ENCODE assay signal across 2 cellular contexts in the genomic region with DNA sequence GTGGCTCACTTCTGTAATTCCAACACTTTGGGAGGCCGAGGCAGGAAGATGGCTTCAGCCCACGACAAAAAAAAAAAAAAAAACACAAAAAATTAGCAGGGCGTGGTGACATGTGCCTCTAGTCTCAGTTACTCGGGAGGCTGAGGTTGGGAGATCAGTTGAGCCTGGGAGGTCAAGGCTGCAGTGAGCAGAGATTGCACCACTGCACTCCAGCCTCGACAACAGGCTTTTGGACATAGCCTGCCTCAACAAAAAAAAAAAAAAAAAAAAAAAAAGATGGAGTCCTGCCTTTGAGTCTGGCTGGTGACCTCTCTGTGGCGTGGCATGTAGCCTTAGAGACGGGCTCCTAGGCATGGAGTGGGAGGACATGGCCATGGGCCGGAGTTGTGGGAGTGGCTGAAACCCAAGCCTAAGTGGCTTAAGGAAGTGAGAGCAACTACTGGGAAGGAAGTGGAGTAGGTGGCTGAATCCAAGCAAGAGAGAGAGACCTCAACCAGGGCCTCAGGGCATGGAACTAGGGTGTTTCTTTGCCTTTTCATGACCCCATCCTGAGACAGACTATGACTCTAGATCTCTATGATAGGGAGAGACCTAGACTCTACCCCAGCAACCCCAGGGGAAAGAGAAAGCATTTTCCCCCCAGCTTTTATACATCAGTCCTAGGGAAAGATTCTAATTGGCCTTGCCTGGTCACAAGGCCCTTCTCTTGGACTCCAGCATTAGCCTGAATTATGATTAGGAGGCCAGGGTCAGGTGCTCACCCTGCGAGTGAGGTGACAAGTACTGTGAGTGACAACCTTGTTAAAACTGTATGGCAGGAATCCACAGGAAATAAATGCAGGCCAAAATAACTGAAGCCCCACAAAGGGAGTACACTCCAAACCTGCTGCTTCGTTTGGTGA.
TF ChIP-seq lines count a peak whose summit lies in the region.

No MANE protein-coding gene starts in this region.

TF ChIP-seq in WTC11, 78 proteins besides CTCF, POLR2A, EP300 and RAD21 (continued from another document):
- TF ChIP-seq ZSCAN18 (CRISPR knock-in tag; IDR thresholded peaks at IDR 0.05) (no peak), FOXP1 (CRISPR knock-in tag; IDR thresholded peaks at IDR 0.05; ENCODE audit: borderline replicate concordance) (no peak), FOXJ3 (CRISPR knock-in tag; IDR thresholded peaks at IDR 0.05; ENCODE audit: borderline replicate concordance) (no peak), GABPB1 (CRISPR knock-in tag; IDR thresholded peaks at IDR 0.05) (no peak)

TF ChIP-seq in HepG2, 621 proteins besides CTCF, POLR2A, EP300 and RAD21 (continued from another document):
- peak; percentile 20; the same call in 1 of the 2 replicates for TF ChIP-seq KDM5B (CRISPR knock-in tag; IDR thresholded peaks at IDR 0.05; ENCODE audit: borderline replicate concordance)
- no peak for TF ChIP-seq FOSL1 (CRISPR knock-in tag; IDR thresholded peaks at IDR 0.05; ENCODE audit: borderline replicate concordance)
- no peak for TF ChIP-seq SRSF1 (optimal IDR thresholded peaks at IDR 0.05; ENCODE audit: low read depth, low read length)
- 0 out of 2 replicates have a peak, but pooled peaks have one; percentile 15 for TF ChIP-seq TARDBP (CRISPR knock-in tag; IDR thresholded peaks at IDR 0.05)
- TF ChIP-seq SRSF9 (IDR thresholded peaks at IDR 0.05; ENCODE audit: borderline replicate concordance, insufficient read depth, low read depth, low read length, poor library complexity, severe bottlenecking) = no peak
- TF ChIP-seq ZNF326 (CRISPR knock-in tag; IDR thresholded peaks at IDR 0.05; ENCODE audit: borderline replicate concordance) = no peak
- TF ChIP-seq ATF1 (CRISPR knock-in tag; IDR thresholded peaks at IDR 0.05) = no peak
- TF ChIP-seq PCBP1 (IDR thresholded peaks at IDR 0.05; ENCODE audit: borderline replicate concordance, low read depth, low read length) = no peak
- TF ChIP-seq ATAD3A (CRISPR knock-in tag; IDR thresholded peaks at IDR 0.05) = no peak
- no peak for TF ChIP-seq JUND (CRISPR knock-in tag; IDR thresholded peaks at IDR 0.05)
- no peak for TF ChIP-seq RARA (CRISPR knock-in tag; IDR thresholded peaks at IDR 0.05)
- no peak for TF ChIP-seq ZNF138 (CRISPR knock-in tag; IDR thresholded peaks at IDR 0.05; ENCODE audit: low read depth)
- 0 out of 2 replicates have a peak, but pooled peaks have one; percentile 38 for TF ChIP-seq ZNF501 (CRISPR knock-in tag; IDR thresholded peaks at IDR 0.05)
- TF ChIP-seq CHD4 (IDR thresholded peaks at IDR 0.05; ENCODE audit: borderline replicate concordance, low read length) = no peak
- TF ChIP-seq ZNF703 (CRISPR knock-in tag; IDR thresholded peaks at IDR 0.05; ENCODE audit: borderline replicate concordance) = no peak
- TF ChIP-seq ZNF747 (CRISPR knock-in tag; IDR thresholded peaks at IDR 0.05; ENCODE audit: borderline replicate concordance) = no peak
- TF ChIP-seq SIN3A (IDR thresholded peaks at IDR 0.05; ENCODE audit: borderline replicate concordance, low read depth, low read length) = no peak
- peak in 1 of 2 experiments; percentile 23; a peak in 1 of 4 replicates for TF ChIP-seq NR2F1 (CRISPR knock-in tag; IDR thresholded peaks at IDR 0.05)
- no peak for TF ChIP-seq MEIS2 (CRISPR knock-in tag; IDR thresholded peaks at IDR 0.05)
- TF ChIP-seq, protein P1, sequence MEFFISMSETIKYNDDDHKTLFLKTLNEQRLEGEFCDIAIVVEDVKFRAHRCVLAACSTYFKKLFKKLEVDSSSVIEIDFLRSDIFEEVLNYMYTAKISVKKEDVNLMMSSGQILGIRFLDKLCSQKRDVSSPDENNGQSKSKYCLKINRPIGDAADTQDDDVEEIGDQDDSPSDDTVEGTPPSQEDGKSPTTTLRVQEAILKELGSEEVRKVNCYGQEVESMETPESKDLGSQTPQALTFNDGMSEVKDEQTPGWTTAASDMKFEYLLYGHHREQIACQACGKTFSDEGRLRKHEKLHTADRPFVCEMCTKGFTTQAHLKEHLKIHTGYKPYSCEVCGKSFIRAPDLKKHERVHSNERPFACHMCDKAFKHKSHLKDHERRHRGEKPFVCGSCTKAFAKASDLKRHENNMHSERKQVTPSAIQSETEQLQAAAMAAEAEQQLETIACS (CRISPR knock-in tag; IDR thresholded peaks at IDR 0.05) = no peak
- TF ChIP-seq ZNF460 (CRISPR knock-in tag; IDR thresholded peaks at IDR 0.05; ENCODE audit: borderline replicate concordance) = 0 out of 2 replicates have a peak, but pooled peaks have one; percentile 26
- no peak for TF ChIP-seq ZNF724P (CRISPR knock-in tag; IDR thresholded peaks at IDR 0.05; ENCODE audit: borderline replicate concordance)
- TF ChIP-seq GPN1 (CRISPR knock-in tag; IDR thresholded peaks at IDR 0.05; ENCODE audit: borderline replicate concordance) = no peak
- no peak for TF ChIP-seq NR2F6 (IDR thresholded peaks at IDR 0.05)
- TF ChIP-seq NR2F6 (CRISPR knock-in tag; IDR thresholded peaks at IDR 0.05) = peak; percentile 27; the same call in 1 of the 2 replicates
- TF ChIP-seq SSRP1 (CRISPR knock-in tag; IDR thresholded peaks at IDR 0.05) = no peak
- TF ChIP-seq ZMYM3 (CRISPR knock-in tag; IDR thresholded peaks at IDR 0.05) = no peak
- TF ChIP-seq ZIK1 (CRISPR knock-in tag; IDR thresholded peaks at IDR 0.05; ENCODE audit: borderline replicate concordance, low read depth) = no peak
- no peak for TF ChIP-seq ZNF557 (CRISPR knock-in tag; IDR thresholded peaks at IDR 0.05)
- no peak for TF ChIP-seq SRY (CRISPR knock-in tag; IDR thresholded peaks at IDR 0.05)
- TF ChIP-seq HOXA7 (CRISPR knock-in tag; IDR thresholded peaks at IDR 0.05) = no peak
- TF ChIP-seq GABPB1 (CRISPR knock-in tag; IDR thresholded peaks at IDR 0.05) = no peak
- peak; percentile 67; the same call in 1 of the 2 replicates for TF ChIP-seq ZNF362 (CRISPR knock-in tag; IDR thresholded peaks at IDR 0.05; ENCODE audit: borderline replicate concordance)
- no peak for TF ChIP-seq NKX3-1 (CRISPR knock-in tag; IDR thresholded peaks at IDR 0.05)
- TF ChIP-seq AKAP8 (CRISPR knock-in tag; IDR thresholded peaks at IDR 0.05) = no peak
- TF ChIP-seq ZNF414 (CRISPR knock-in tag; IDR thresholded peaks at IDR 0.05) = no peak
